ENCODE assay signal across 8 cellular contexts in genomic region chr3:47381317-47382157, GRCh38. TPM values are rescaled to one million over a fixed set of nuclear protein-coding genes. Genes with fewer than 3 reads are reported as not detected.
DNase-seq lines count a peak whose midpoint lies in the region; ATAC-seq and TF ChIP-seq lines count a peak whose summit lies in the region.

No MANE protein-coding gene starts in this region.

- no peaks in the 10 kb centered on the region for H3K27me3 ChIP-seq in osteoblast (ENCODE audit: insufficient read depth, low read length)
- no peaks in the 10 kb centered on the region for H3K27me3 ChIP-seq in thoracic aorta (replicated peaks; ENCODE audit: insufficient read depth)

- H3K79me2 ChIP-seq in osteoblast (ENCODE audit: insufficient read depth, low read length): peaks cover 73% of the 10 kb centered on the region

- H3K4me1 ChIP-seq in osteoblast (ENCODE audit: insufficient read depth, low read length) (peaks cover 14% of the 10 kb centered on the region), thoracic aorta (ENCODE audit: control insufficient read depth in 1 of 2, low read depth in 2 of 2) (peaks cover 11 to 41% of the 10 kb centered on the region in 2 donors)

- H3K27ac ChIP-seq in osteoblast (ENCODE audit: low read depth, low read length) (peak overlapping the region; percentile 89), thoracic aorta (peak overlapping the region; percentile 87 to 94)

- TF ChIP-seq CTCF in osteoblast (IDR thresholded peaks at IDR 0.05; ENCODE audit: extremely low read depth, low read depth, low read length): no peak
- no peak for TF ChIP-seq CTCF in thoracic aorta (IDR thresholded peaks at IDR 0.05)

- peak overlapping the region; percentile 99 for H3K4me2 ChIP-seq in osteoblast (ENCODE audit: insufficient read depth, low read length)

- H3K4me3 ChIP-seq in osteoblast (ENCODE audit: insufficient read depth, low read length) (peak overlapping the region; percentile 94), thoracic aorta (peak overlapping the region; percentile 78)

- H3K9me3 ChIP-seq in osteoblast (ENCODE audit: low read depth, low read length) (no peaks in the 10 kb centered on the region), thoracic aorta (no peaks in the 10 kb centered on the region)

- H2AFZ ChIP-seq in osteoblast (ENCODE audit: low read length): peak overlapping the region; percentile 81

- H4K20me1 ChIP-seq in osteoblast (ENCODE audit: insufficient read depth, low read length): peaks cover 42% of the 10 kb centered on the region

- peak; percentile 48 for ATAC-seq in GM21786 (IDR thresholded peaks at IDR 0.05; ENCODE audit: unreplicated experiment)
- ATAC-seq in thoracic aorta (ENCODE audit: insufficient number of reproducible peaks, low FRiP score, low read depth): peak; percentile 5

- H3K36me3 ChIP-seq in osteoblast (ENCODE audit: insufficient read depth, low read length): peaks cover 3% of the 10 kb centered on the region
- H3K36me3 ChIP-seq in thoracic aorta: peaks cover under 1% of the 10 kb centered on the region

- DNase-seq in ELR (ENCODE audit: low read depth): peak; percentile 92
- DNase-seq in KG1 (lab: John Stamatoyannopoulos, UW): peak; percentile 58
- DNase-seq in SK-N-DZ (ENCODE audit: low spot score): peak; percentile 86
- DNase-seq in activated naive CD4-positive, alpha-beta T cell treated with anti-CD3 and anti-CD28 coated beads, Interleukin-2, amount 50 U/mL, for 16 hours: peak; percentile 64
- DNase-seq in glomerular visceral epithelial cell (ENCODE audit: extremely low spot score): peak; percentile 89
- DNase-seq in osteoblast (ENCODE audit: insufficient read length, low spot score, missing footprints): peak; percentile 97
- DNase-seq in thoracic aorta (ENCODE audit: low spot score): peak; percentile 56

RNA-seq across cellular contexts. Expression of gene PTPN23, which starts 0.7 kb away (rescaled TPM):
- polyA plus RNA-seq in SK-N-DZ (2014; cell fraction: cytosol; rRNA removed): 9.1 and 9.9 TPM in 2 replicates
- polyA plus RNA-seq in SK-N-DZ (2014; cell fraction: nucleus; rRNA removed): 9.2 and 16.5 TPM in 2 replicates
- total RNA-seq in osteoblast: 22.4 and 30.0 TPM in 2 replicates
- total RNA-seq in thoracic aorta: 10 to 100 TPM; 32.2 to 50.4 TPM

Comparison
In these comparisons a context has a peak if more than half of its experiments do, and no peak if none do; other contexts are left out.
1. Peak in every context shown above with its lines: DNase-seq, ATAC-seq, H3K4me3 ChIP-seq and H3K27ac ChIP-seq.